In the genomic region with DNA sequence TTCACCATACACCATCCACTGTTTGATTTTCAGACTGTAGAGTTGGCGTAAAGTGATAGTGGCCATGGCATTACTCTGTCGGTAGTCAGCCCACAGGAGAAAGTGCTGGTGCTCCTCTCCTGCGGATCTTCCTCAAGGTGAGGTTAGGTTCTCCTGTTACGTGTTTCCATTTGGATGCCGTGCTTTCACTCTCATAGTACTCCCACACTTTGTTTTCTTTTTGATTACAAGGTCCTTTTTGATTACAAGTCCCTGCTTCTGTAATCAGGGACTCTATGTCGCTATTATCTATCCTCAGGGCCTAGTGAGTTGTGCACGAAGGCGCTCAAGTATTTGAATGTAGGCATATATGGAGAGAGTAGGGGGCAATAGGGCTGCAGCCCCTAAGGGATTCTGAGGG, we compare ENCODE assay signal across 16 cellular contexts.
"Had no signal": no experiment of that assay in that cellular context is flagged by ENCODE, and none has a peak within 500 bp of the region (broad histone marks: within the 10 kb centered on the region; RNA-seq: fewer than 3 reads in every experiment).

No MANE protein-coding gene starts in this region.

- H3K9me3 Mint-ChIP-seq: immature natural killer cell, memory B cell, mesothelial cell of epicardium, natural killer cell had no signal

- ATAC-seq: foreskin keratinocyte, lower lobe of right lung, natural killer cell, right cardiac atrium had no signal

- H3K4me3 ChIP-seq: left ventricle myocardium inferior, lower lobe of right lung, neural progenitor cell, ovary had no signal

- H3K27ac ChIP-seq: foreskin keratinocyte, left ventricle myocardium inferior, lower lobe of right lung, neural progenitor cell, ovary had no signal

- H3K9ac ChIP-seq: neural progenitor cell had no signal

- H3K27me3 Mint-ChIP-seq: memory B cell had no signal

- H3K27me3 ChIP-seq: foreskin keratinocyte, ovary had no signal

- H3K36me3 ChIP-seq: left ventricle myocardium inferior, lower lobe of right lung, neural progenitor cell, ovary had no signal

- H3K4me3 Mint-ChIP-seq: immature natural killer cell, memory B cell, mesothelial cell of epicardium, natural killer cell, neural progenitor cell had no signal

- DNase-seq: dermis blood vessel endothelial cell; foreskin keratinocyte; immature natural killer cell; left ventricle myocardium inferior; lower lobe of right lung; natural killer cell; nucleus accumbens; ovary; right cardiac atrium; small intestine; stimulated activated CD4-positive, alpha-beta T cell treated with anti-CD3 and anti-CD28 coated beads, Interleukin-12 subunit alpha, Interleukin-12 subunit beta, amount 100 ng/mL, for 4 hours; stimulated activated naive CD4-positive, alpha-beta T cell treated with Interleukin-2 at 50 U/mL for 16 hours had no signal

- H3K4me2 ChIP-seq: neural progenitor cell had no signal

- H2AFZ ChIP-seq: neural progenitor cell had no signal

- H3K36me3 Mint-ChIP-seq: immature natural killer cell, memory B cell, mesothelial cell of epicardium, natural killer cell had no signal

- H3K27ac Mint-ChIP-seq: immature natural killer cell, memory B cell, mesothelial cell of epicardium, natural killer cell, neural progenitor cell, progenitor cell of endocrine pancreas had no signal

- H3K9me3 ChIP-seq: left ventricle myocardium inferior, lower lobe of right lung, ovary had no signal
